ENCODE assay signal across 16 cellular contexts in the genomic region with DNA sequence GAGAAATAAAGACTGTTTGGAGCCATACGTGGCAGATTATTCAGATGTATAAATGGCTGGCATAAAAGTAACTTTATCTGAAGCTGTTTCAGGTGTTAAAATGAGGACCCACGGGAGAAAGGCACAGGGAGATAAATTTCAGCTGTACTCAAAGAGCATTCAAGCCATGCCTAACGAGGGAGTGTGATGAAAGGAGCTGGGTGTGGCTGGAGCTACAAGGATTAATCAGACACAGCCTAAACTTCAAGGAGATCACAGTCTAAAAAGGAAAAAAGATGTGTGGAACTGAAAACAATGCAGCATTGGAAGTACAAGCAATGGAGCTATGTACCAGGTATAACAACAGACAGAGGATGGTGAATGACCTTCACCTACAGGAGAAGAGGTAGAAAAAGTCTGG.
DNase-seq lines count a peak whose midpoint lies in the region; ATAC-seq and TF ChIP-seq lines count a peak whose summit lies in the region.
"Had no signal": no experiment of that assay in that cellular context is flagged by ENCODE, and none has a peak within 500 bp of the region (broad histone marks: within the 10 kb centered on the region; RNA-seq: fewer than 3 reads in every experiment).

No MANE protein-coding gene starts in this region.

- BruUV-seq in MCF 10A (replicated peaks; lab: Mats Ljungman, UMichigan) (no TSS peak), PC-3 (replicated peaks; lab: Mats Ljungman, UMichigan) (no TSS peak)

- CTCF ChIA-PET in MCF 10A (lab: Yijun Ruan, JAX) (interaction anchor here (0.5 to 1.6 kb wide), 6 partner anchors 9 to 152 kb away, joined by 3 to 6 read pairs (median 3); no protein-coding TSS in a partner anchor), PC-3 (lab: Charles Lee) (no interaction called here)

- no peak for TF ChIP-seq POLR2A in breast epithelium (IDR thresholded peaks at IDR 0.05)
- TF ChIP-seq POLR2A in thyroid gland (IDR thresholded peaks at IDR 0.05), result no peak

- H3K36me3 Mint-ChIP-seq in MCF 10A (ENCODE audit: insufficient read depth, unreplicated experiment) (peaks cover 19% of the 10 kb centered on the region), T-helper 17 cell (ENCODE audit: low read depth) (no peaks in the 10 kb centered on the region)
- H3K36me3 Mint-ChIP-seq: natural killer cell treated with Interleukin-12 subunit alpha and Interleukin-12 subunit beta and Interleukin-15 and Interleukin-18, amount 100 ng/mL, for 72 hours had no signal

- no peak overlapping the region for H3K4me2 ChIP-seq in PC-3 (ENCODE audit: low read length)

- no peaks in the 10 kb centered on the region for H3K9me3 Mint-ChIP-seq in MCF 10A (ENCODE audit: unreplicated experiment)
- H3K9me3 Mint-ChIP-seq: activated T-helper 2 cell treated with anti-CD3 and anti-CD28 coated beads, Interferon-gamma antibody, Interleukin-2, Interleukin-4, amounts not matched to agents 10 μg/mL and 5 μg/mL and 100 μg/mL, durations not matched to agents 14 hours and 24 hours and 36 hours; natural killer cell treated with Interleukin-12 subunit alpha and Interleukin-12 subunit beta and Interleukin-15 and Interleukin-18, amount 100 ng/mL, for 72 hours had no signal

- H3K4me3 ChIP-seq in breast epithelium, result no peak overlapping the region
- H3K4me3 ChIP-seq in foreskin fibroblast (ENCODE audit: low read depth in 1 of 2, low read length in 2 of 2), result no peak overlapping the region
- no peak overlapping the region for H3K4me3 ChIP-seq in thyroid gland (replicated peaks in 1 of 3)
- H3K4me3 ChIP-seq in PC-3 (ENCODE audit: low read length), result no peak overlapping the region
- H3K4me3 ChIP-seq: transverse colon had no signal

- intact Hi-C loops in MCF 10A (cut with micrococcal nuclease), result no loop called here
- intact Hi-C loops in breast epithelium (cut with DNase I; ENCODE audit: low total_unique reads), result no loop called here
- intact Hi-C loops in thyroid gland (cut with DNase I), result no loop called here
- intact Hi-C loops in PC-3 (cut with micrococcal nuclease), result no loop called here

- H3K27ac Mint-ChIP-seq in MCF 10A (ENCODE audit: low read depth, unreplicated experiment), result no peak overlapping the region
- peak overlapping the region; percentile 49 for H3K27ac Mint-ChIP-seq in T-helper 17 cell
- H3K27ac Mint-ChIP-seq: activated T-helper 2 cell treated with anti-CD3 and anti-CD28 coated beads, Interferon-gamma antibody, Interleukin-2, Interleukin-4, amounts not matched to agents 10 μg/mL and 5 μg/mL and 100 μg/mL, durations not matched to agents 14 hours and 24 hours and 36 hours had no signal

- no peaks in the 10 kb centered on the region for H3K27me3 ChIP-seq in breast epithelium
- H3K27me3 ChIP-seq in thyroid gland, result no peaks in the 10 kb centered on the region
- H3K27me3 ChIP-seq in PC-3 (ENCODE audit: low read length), result no peaks in the 10 kb centered on the region
- H3K27me3 ChIP-seq: transverse colon had no signal

- POLR2A ChIA-PET in MCF 10A (lab: Yijun Ruan, JAX), result interaction anchor here (0.6 to 1.8 kb wide), 6 partner anchors 9 to 139 kb away, joined by 3 to 11 read pairs (median 6); a partner anchor contains a TSS
- POLR2A ChIA-PET in PC-3 (lab: Charles Lee; ENCODE audit: unreplicated experiment), result interaction anchor here (0.6 kb wide), 1 partner anchor 34 kb away, joined by 5 read pairs; no protein-coding TSS in a partner anchor

- peaks cover 3 to 9% of the 10 kb centered on the region in 2 donors for H3K4me1 ChIP-seq in breast epithelium
- H3K4me1 ChIP-seq in thyroid gland, result peaks cover 18 to 38% of the 10 kb centered on the region in 2 donors
- H3K4me1 ChIP-seq in PC-3 (ENCODE audit: insufficient read depth, low read length), result peaks cover 12% of the 10 kb centered on the region

- H3K9me3 ChIP-seq in breast epithelium (no peaks in the 10 kb centered on the region), T-helper 17 cell (ENCODE audit: control insufficient read depth, low read length, poor library complexity, severe bottlenecking) (no peaks in the 10 kb centered on the region), thyroid gland (no peaks in the 10 kb centered on the region), PC-3 (ENCODE audit: low read length) (no peaks in the 10 kb centered on the region)
- H3K9me3 ChIP-seq: transverse colon had no signal

- no peak overlapping the region for H2AFZ ChIP-seq in PC-3 (ENCODE audit: low read length)

- no peak overlapping the region for H3K27ac ChIP-seq in breast epithelium
- H3K27ac ChIP-seq in thyroid gland, result no peak overlapping the region
- no peak overlapping the region for H3K27ac ChIP-seq in PC-3 (ENCODE audit: low read length)
- H3K27ac ChIP-seq: transverse colon had no signal

- TF ChIP-seq CTCF in MCF 10A (IDR thresholded peaks at IDR 0.05; ENCODE audit: unreplicated experiment) (no peak), breast epithelium (IDR thresholded peaks at IDR 0.05) (no peak), foreskin fibroblast (IDR thresholded peaks at IDR 0.05; ENCODE audit: low read depth, low read length) (no peak), thyroid gland (IDR thresholded peaks at IDR 0.05) (no peak), PC-3 (conservative IDR thresholded peaks at IDR 0.05; ENCODE audit: low read depth, low read length) (no peak)

- 0 out of 2 replicates have a peak, but pooled peaks cover 9% of the 10 kb centered on the region for H4K20me1 ChIP-seq in PC-3 (ENCODE audit: low read length)

- H3K4me1 Mint-ChIP-seq in MCF 10A (ENCODE audit: insufficient read depth, unreplicated experiment), result peaks cover 20% of the 10 kb centered on the region
- peaks cover 36% of the 10 kb centered on the region for H3K4me1 Mint-ChIP-seq in T-helper 17 cell

- no peaks in the 10 kb centered on the region for H3F3A ChIP-seq in PC-3 (ENCODE audit: low read length, unreplicated experiment)

- H3K79me2 ChIP-seq in PC-3 (ENCODE audit: low read length), result peaks cover 23% of the 10 kb centered on the region

- H3K9ac ChIP-seq in PC-3 (ENCODE audit: low read length), result no peak overlapping the region

- DNase-seq in MCF 10A (ENCODE audit: unreplicated experiment), result peak; percentile 36
- DNase-seq in breast epithelium (ENCODE audit: low spot score in 2 of 2), result no peak
- DNase-seq in T-helper 17 cell, result no peak
- peak; percentile 23 to 37 for DNase-seq in foreskin fibroblast
- peak; percentile 9 to 23 for DNase-seq in thyroid gland
- no peak for DNase-seq in PC-3
- no peak for DNase-seq in stimulated activated CD4-positive, alpha-beta T cell treated with anti-CD3 and anti-CD28 coated beads, Interleukin-2, amount 100 ng/mL, for 48 hours
- DNase-seq: ACHN; activated CD4-positive, alpha-beta T cell treated with anti-CD3 and anti-CD28 coated beads, Interleukin-2, amount 50 U/mL, for 48 hours; NCI-H1694 treated with DMSO at 0.1 percent for 48 hours; NCI-H774; SIG-M5; transverse colon had no signal

- H3K4me3 Mint-ChIP-seq in MCF 10A (ENCODE audit: unreplicated experiment), result no peak overlapping the region
- peak overlapping the region; percentile 1 for H3K4me3 Mint-ChIP-seq in T-helper 17 cell
- H3K4me3 Mint-ChIP-seq: natural killer cell treated with Interleukin-12 subunit alpha and Interleukin-12 subunit beta and Interleukin-15 and Interleukin-18, amount 100 ng/mL, for 72 hours had no signal

- H3K9me2 ChIP-seq in PC-3 (replicated peaks; ENCODE audit: low read length), result no peaks in the 10 kb centered on the region

- 52 to 57% methylated on average over 3 of the region's 3 CpGs for WGBS in thyroid gland, 2 donors

- no peak for ATAC-seq in T-helper 17 cell
- ATAC-seq in GM19351 (IDR thresholded peaks at IDR 0.05; ENCODE audit: unreplicated experiment), result no peak
- no peak for ATAC-seq in PC-3
- ATAC-seq: natural killer cell treated with Interleukin-12 subunit alpha and Interleukin-12 subunit beta and Interleukin-15 and Interleukin-18, amount 100 ng/mL, for 72 hours had no signal

- H3K36me3 ChIP-seq in breast epithelium (no peaks in the 10 kb centered on the region), thyroid gland (peaks cover 0 to 3% of the 10 kb centered on the region in 2 donors), PC-3 (ENCODE audit: low read depth, low read length) (no peaks in the 10 kb centered on the region)
- H3K36me3 ChIP-seq: transverse colon had no signal

- H3K27me3 Mint-ChIP-seq in MCF 10A (ENCODE audit: insufficient read depth, unreplicated experiment) (no peaks in the 10 kb centered on the region), T-helper 17 cell (no peaks in the 10 kb centered on the region)
- H3K27me3 Mint-ChIP-seq: natural killer cell treated with Interleukin-12 subunit alpha and Interleukin-12 subunit beta and Interleukin-15 and Interleukin-18, amount 100 ng/mL, for 72 hours had no signal

Comparison
In these comparisons a context has a peak if more than half of its experiments do, and no peak if none do; other contexts are left out.
1. DNase-seq: peak in MCF 10A (single experiment), foreskin fibroblast (2 of 2) and thyroid gland (2 of 2); none in breast epithelium (0 of 2), T-helper 17 cell (0 of 3), PC-3 (single experiment) and stimulated activated CD4-positive, alpha-beta T cell treated with anti-CD3 and anti-CD28 coated beads, Interleukin-2, amount 100 ng/mL, for 48 hours (0 of 2).